In genomic region chr1:93199150-93199549, GRCh38 we compare ENCODE assay signal across 25 cellular contexts.
"Had no signal": no experiment of that assay in that cellular context is flagged by ENCODE, and none has a peak within 500 bp of the region (broad histone marks: within the 10 kb centered on the region; RNA-seq: fewer than 3 reads in every experiment).

No MANE protein-coding gene starts in this region.

- H3K27ac ChIP-seq: HL-60, SJSA1, SK-N-MC had no signal

- H3K27me3 ChIP-seq: MG63, SJSA1 had no signal

- DNase-seq: Karpas-422, KG1, MG63, NCI-H1092, NCI-H1105 treated with DMSO at 0.1 percent for 48 hours, NCI-H1417 treated with DMSO at 0.1 percent for 48 hours, NCI-H146, NCI-H1694 treated with DMSO at 0.1 percent for 48 hours, NCI-H2029, NCI-H2081 treated with DMSO at 0.1 percent for 48 hours, NCI-H2171, NCI-H226, NCI-H446, NCI-H510A, NCI-H524 treated with DMSO at 0.1 percent for 48 hours, NCI-H69, NCI-H774, Right ventricle myocardium superior, RPMI8226, SIG-M5 had no signal

- FAIRE-seq: HTR-8/SVneo, RCC 7860 had no signal

- H3K9me3 ChIP-seq: MG63, SJSA1 had no signal

- H3K4me1 ChIP-seq: SJSA1 had no signal

- H3K4me3 ChIP-seq: MG63, SJSA1, SK-N-MC had no signal
